ENCODE assay signal across 9 cellular contexts in the genomic region with DNA sequence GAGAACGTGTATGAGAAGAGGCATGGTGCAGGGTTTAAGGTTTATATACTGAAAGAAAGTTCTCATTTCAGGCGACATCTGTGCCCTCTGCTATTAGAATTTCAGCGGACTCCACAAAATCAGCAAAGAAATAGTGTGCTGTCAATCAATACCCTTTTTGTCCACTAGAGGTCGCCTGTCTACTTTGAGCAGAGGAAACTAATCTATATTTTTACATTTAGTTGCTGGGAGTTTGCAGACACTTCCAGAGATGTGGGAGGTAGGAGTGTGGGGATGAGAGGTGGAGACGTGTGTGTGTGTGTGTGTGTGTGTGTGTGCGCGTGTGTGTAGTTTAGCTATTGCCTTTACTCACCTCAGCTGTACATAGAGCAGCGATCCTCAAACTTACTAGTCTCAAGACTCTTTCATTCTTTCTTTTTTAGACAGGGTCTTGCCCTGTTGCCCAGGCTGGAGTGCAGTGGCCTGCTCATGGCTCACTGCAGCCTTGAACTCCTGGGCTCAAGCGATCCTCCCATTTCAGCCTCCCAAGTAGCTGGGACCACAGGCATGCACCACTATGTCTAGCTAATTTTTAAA. TPM values are rescaled to one million over a fixed set of nuclear protein-coding genes. Genes with fewer than 3 reads are reported as not detected.
DNase-seq lines count a peak whose midpoint lies in the region; ATAC-seq and TF ChIP-seq lines count a peak whose summit lies in the region.
"Had no signal": no experiment of that assay in that cellular context is flagged by ENCODE, and none has a peak within 500 bp of the region (broad histone marks: within the 10 kb centered on the region; RNA-seq: fewer than 3 reads in every experiment).

No MANE protein-coding gene starts in this region.

- no peak overlapping the region for H4K8ac ChIP-seq in mesendoderm (ENCODE audit: low read depth, low read length)

- no CpG with 5 or more reads among the region's 9 CpGs for WGBS in mesendoderm (ENCODE audit: extremely low coverage, insufficient coverage, low lambda C conversion rate)

- no peak overlapping the region for H2BK15ac ChIP-seq in mesendoderm (replicated peaks; ENCODE audit: low read depth)

- H3K27me3 ChIP-seq in colonic mucosa (no peaks in the 10 kb centered on the region), mesendoderm (ENCODE audit: insufficient read depth, low read length, poor library complexity) (no peaks in the 10 kb centered on the region)

- H3K36me3 ChIP-seq in colonic mucosa (no peaks in the 10 kb centered on the region), mesendoderm (ENCODE audit: control insufficient read depth, insufficient read depth, low read length) (no peaks in the 10 kb centered on the region)

- no peaks in the 10 kb centered on the region for H3K79me1 ChIP-seq in mesendoderm (ENCODE audit: low read length)

- no peak overlapping the region for H3K23ac ChIP-seq in mesendoderm (ENCODE audit: low read length)

- intact Hi-C loops in colonic mucosa (cut with DNase I), result no loop called here

- no peak overlapping the region for H4K5ac ChIP-seq in mesendoderm (ENCODE audit: low read length)

- no peak overlapping the region for H3K4ac ChIP-seq in mesendoderm (ENCODE audit: low read depth, low read length)

- H3K79me2 ChIP-seq in mesendoderm (ENCODE audit: control insufficient read depth, insufficient read depth, low read length), result no peaks in the 10 kb centered on the region

- DNase-seq in activated naive CD4-positive, alpha-beta T cell treated with Interleukin-2 at 50 U/mL for 16 hours, result peak; percentile 21
- no peak for DNase-seq in activated naive CD4-positive, alpha-beta T cell treated with anti-CD3 and anti-CD28 coated beads, Interleukin-2, amount 50 U/mL, for 16 hours
- DNase-seq in LoVo (ENCODE audit: low spot score), result peak; percentile 42
- peak; percentile 69 for DNase-seq in RPMI8226
- DNase-seq in colonic mucosa, result peak; percentile 62
- DNase-seq in mesendoderm, result peak; percentile 61

- H2AK5ac ChIP-seq in mesendoderm (ENCODE audit: low read length), result no peak overlapping the region

- no peak overlapping the region for H3K18ac ChIP-seq in mesendoderm (ENCODE audit: low read length)

- ATAC-seq in HG03571 (IDR thresholded peaks at IDR 0.05; ENCODE audit: unreplicated experiment) (no peak), GM19467 (IDR thresholded peaks at IDR 0.05; ENCODE audit: unreplicated experiment) (no peak)

- no peak overlapping the region for H2BK120ac ChIP-seq in mesendoderm (ENCODE audit: low read depth, low read length)

- no peak overlapping the region for H3K27ac ChIP-seq in colonic mucosa
- H3K27ac ChIP-seq in mesendoderm (ENCODE audit: low read depth, low read length), result no peak overlapping the region
- H3K27ac ChIP-seq: epithelial cell of prostate had no signal

- no peak overlapping the region for H2BK5ac ChIP-seq in mesendoderm (ENCODE audit: low read length)

- H3K56ac ChIP-seq in mesendoderm (ENCODE audit: low read length), result no peak overlapping the region

- H3K9ac ChIP-seq in colonic mucosa (ENCODE audit: low read depth in 2 of 2, low read length in 2 of 2) (no peak overlapping the region), mesendoderm (ENCODE audit: low read length) (no peak overlapping the region)

- H3K4me2 ChIP-seq in mesendoderm (ENCODE audit: low read length), result no peak overlapping the region

- H3K4me1 ChIP-seq in colonic mucosa (no peaks in the 10 kb centered on the region), mesendoderm (ENCODE audit: control insufficient read depth, low read depth, low read length) (no peaks in the 10 kb centered on the region)

- no peaks in the 10 kb centered on the region for H3K9me3 ChIP-seq in colonic mucosa

- no peak overlapping the region for H3K4me3 ChIP-seq in colonic mucosa
- H3K4me3 ChIP-seq in mesendoderm (ENCODE audit: low read length), result no peak overlapping the region

- TF ChIP-seq CTCF in colonic mucosa (IDR thresholded peaks at IDR 0.05), result peak; percentile 76

RNA-seq across cellular contexts. Expression of a gene that starts 9.7 kb away (rescaled TPM):
- 10 to 100 TPM; 12.8 to 19.6 TPM for total RNA-seq in colonic mucosa
- polyA plus RNA-seq in mesendoderm (2013, experiment 1 of 2), result 2.9 TPM
- 2.8 TPM for polyA plus RNA-seq in mesendoderm (2013, experiment 2 of 2)

RNA-seq across cellular contexts. Expression of a gene that starts 25.2 kb away (rescaled TPM):
- total RNA-seq in colonic mucosa, result 10 to 100 TPM in 1 of 2 donors, 1 to 10 TPM in 1; 5.3 to 11.5 TPM
- polyA plus RNA-seq in mesendoderm (2013, experiment 1 of 2), result 2.3 TPM
- polyA plus RNA-seq in mesendoderm (2013, experiment 2 of 2), result 2.3 TPM

RNA-seq across cellular contexts. Expression of a gene that starts 28.1 kb away (rescaled TPM):
- total RNA-seq in colonic mucosa, result 10 to 100 TPM; 27.2 to 37.3 TPM
- 15.0 TPM for polyA plus RNA-seq in mesendoderm (2013, experiment 1 of 2)
- 14.2 TPM for polyA plus RNA-seq in mesendoderm (2013, experiment 2 of 2)

RNA-seq across cellular contexts. Expression of a gene that starts 47.6 kb away (rescaled TPM):
- under 1 TPM; 0.74 to 0.82 TPM for total RNA-seq in colonic mucosa
- polyA plus RNA-seq in mesendoderm (2013, experiment 1 of 2), result 0.29 TPM
- 0.14 TPM for polyA plus RNA-seq in mesendoderm (2013, experiment 2 of 2)

RNA-seq across cellular contexts. Expression of a gene that starts 53.4 kb away (rescaled TPM):
- 10 to 100 TPM; 19.5 to 21.7 TPM for total RNA-seq in colonic mucosa
- 5.3 TPM for polyA plus RNA-seq in mesendoderm (2013, experiment 1 of 2)
- 4.7 TPM for polyA plus RNA-seq in mesendoderm (2013, experiment 2 of 2)
